Comparison of ENCODE assay signal across 31 cellular contexts in genomic region chr11:97638825-97639224, GRCh38.
"Had no signal": no experiment of that assay in that cellular context is flagged by ENCODE, and none has a peak within 500 bp of the region (broad histone marks: within the 10 kb centered on the region; RNA-seq: fewer than 3 reads in every experiment).

No MANE protein-coding gene starts in this region.

- H3K4me2 ChIP-seq: hepatocyte had no signal

- H3K36me3 ChIP-seq: adrenal gland, esophagus muscularis mucosa, gastroesophageal sphincter, heart right ventricle had no signal

- H3K79me2 ChIP-seq: hepatocyte had no signal

- ATAC-seq: activated CD4-positive, alpha-beta T cell treated with anti-CD3 and anti-CD28 coated beads for 36 hours; activated CD8-positive, alpha-beta memory T cell treated with anti-CD3 and anti-CD28 coated beads, Interleukin-2, amount 10 ng/mL, durations not matched to agents 7 days and 5 days; activated CD8-positive, alpha-beta T cell treated with anti-CD3 and anti-CD28 coated beads, Interleukin-2, amount 10 ng/mL, durations not matched to agents 7 days and 5 days; activated naive CD8-positive, alpha-beta T cell treated with anti-CD3 and anti-CD28 coated beads, Interleukin-2, amount 50 U/mL, for 24 hours; body of pancreas; effector memory CD8-positive, alpha-beta T cell; foreskin keratinocyte; gastroesophageal sphincter; heart right ventricle had no signal

- FAIRE-seq: colon had no signal

- H3K4me3 ChIP-seq: adrenal gland, body of pancreas, esophagus muscularis mucosa, gastroesophageal sphincter, heart right ventricle, hepatocyte had no signal

- H2AFZ ChIP-seq: hepatocyte had no signal

- H3K27ac ChIP-seq: adrenal gland, body of pancreas, esophagus muscularis mucosa, foreskin keratinocyte, gastroesophageal sphincter, heart right ventricle, hepatocyte had no signal

- DNase-seq: activated CD4-positive, alpha-beta memory T cell treated with anti-CD3 and anti-CD28 coated beads for 36 hours; activated CD4-positive, alpha-beta T cell treated with anti-CD3 and anti-CD28 coated beads for 36 hours; activated CD4-positive, alpha-beta T cell treated with anti-CD3 and anti-CD28 coated beads, Interleukin-2, amount 10 ng/mL, durations not matched to agents 24 days and 14 days; activated CD4-positive, CD25-positive, alpha-beta regulatory T cell; activated CD4-positive, CD25-positive, alpha-beta regulatory T cell treated with anti-CD3 and anti-CD28 coated beads, Interleukin-2, amount 50 U/mL, for 72 hours; activated CD8-positive, alpha-beta memory T cell treated with anti-CD3 and anti-CD28 coated beads, Interleukin-2, amount 10 ng/mL, durations not matched to agents 7 days and 5 days; activated CD8-positive, alpha-beta memory T cell treated with anti-CD3 and anti-CD28 coated beads, Interleukin-2, amount 50 U/mL, for 4 hours; activated CD8-positive, alpha-beta T cell treated with anti-CD3 and anti-CD28 coated beads, Interleukin-2, amount 10 ng/mL, durations not matched to agents 7 days and 5 days; activated effector memory CD4-positive, alpha-beta T cell treated with anti-CD3 and anti-CD28 coated beads, Interleukin-2, amount 50 U/mL, for 16 hours; activated naive CD4-positive, alpha-beta T cell treated with anti-CD3 and anti-CD28 coated beads for 36 hours; activated naive CD8-positive, alpha-beta T cell treated with anti-CD3 and anti-CD28 coated beads for 36 hours; activated naive CD8-positive, alpha-beta T cell treated with anti-CD3 and anti-CD28 coated beads, Interleukin-2, amount 50 U/mL, for 24 hours; activated T-cell treated with anti-CD3 and anti-CD28 coated beads, Interleukin-2, amount 50 U/mL, for 1 hour; activated T-cell treated with anti-CD3 and anti-CD28 coated beads, Interleukin-2, amount 50 U/mL, for 48 hours; adrenal gland; amygdala; aorta; body of pancreas; caudate nucleus; cortex of kidney; dermis blood vessel endothelial cell; effector CD4-positive, alpha-beta T cell; effector memory CD8-positive, alpha-beta T cell; erythroblast; foreskin keratinocyte; heart right ventricle; T-helper 9 cell had no signal

- H3K4me1 ChIP-seq: adrenal gland, body of pancreas, esophagus muscularis mucosa, foreskin keratinocyte, gastroesophageal sphincter, heart right ventricle had no signal

- H3K9me3 ChIP-seq: adrenal gland, body of pancreas had no signal

- H3K27me3 ChIP-seq: adrenal gland, body of pancreas, esophagus muscularis mucosa, foreskin keratinocyte, gastroesophageal sphincter, heart right ventricle, hepatocyte had no signal
